ENCODE assay signal across 15 cellular contexts in genomic region chr5:52822437-52822836, GRCh38. TPM values are rescaled to one million over a fixed set of nuclear protein-coding genes. Genes with fewer than 3 reads are reported as not detected.
DNase-seq lines count a peak whose midpoint lies in the region; ATAC-seq, FAIRE-seq and TF ChIP-seq lines count a peak whose summit lies in the region.
"Had no signal": no experiment of that assay in that cellular context is flagged by ENCODE, and none has a peak within 500 bp of the region (broad histone marks: within the 10 kb centered on the region; RNA-seq: fewer than 3 reads in every experiment).

No MANE protein-coding gene starts in this region.

- WGBS in body of pancreas, 2 donors = 64 to 72% methylated on average over 6 of the region's 6 CpGs
- 77 to 83% methylated on average over 6 of the region's 6 CpGs for WGBS in sigmoid colon, 2 donors

- no peak overlapping the region for H3K9ac ChIP-seq in kidney (ENCODE audit: low read length in 2 of 2)

- no peaks in the 10 kb centered on the region for H3K4me1 Mint-ChIP-seq in stimulated activated naive B cell treated with anti-CD40 and anti-IgM and Interleukin-4, amounts not matched to agents 10 μg/mL and 1 μg/mL and 100 μg/mL, for 72 hours
- H3K4me1 Mint-ChIP-seq: nephron progenitor cell had no signal

- intact Hi-C loops in body of pancreas (cut with DNase I) = no loop called here
- intact Hi-C loops in kidney (cut with DNase I) = no loop called here
- intact Hi-C loops in sigmoid colon (cut with DNase I) = no loop called here

- TF ChIP-seq CTCF in HEK293 (tag by site-specific recombination; IDR thresholded peaks at IDR 0.05) = no peak
- no peak for TF ChIP-seq CTCF in body of pancreas (IDR thresholded peaks at IDR 0.05)
- TF ChIP-seq CTCF in kidney (IDR thresholded peaks at IDR 0.05; ENCODE audit: borderline replicate concordance, extremely low read depth, insufficient read depth) = no peak
- TF ChIP-seq CTCF in sigmoid colon (IDR thresholded peaks at IDR 0.05) = no peak

- POLR2A ChIA-PET in HEK293 (lab: Yijun Ruan, JAX) = no interaction called here

- no peak overlapping the region for H3K4me3 ChIP-seq in HEK293 (ENCODE audit: low read depth, low read length)
- no peak overlapping the region for H3K4me3 ChIP-seq in body of pancreas
- no peak overlapping the region for H3K4me3 ChIP-seq in kidney (ENCODE audit: low read length in 2 of 2)
- H3K4me3 ChIP-seq in sigmoid colon = no peak overlapping the region

- no peaks in the 10 kb centered on the region for H3K36me3 Mint-ChIP-seq in stimulated activated naive B cell treated with anti-CD40 and anti-IgM and Interleukin-4, amounts not matched to agents 10 μg/mL and 1 μg/mL and 100 μg/mL, for 72 hours

- peaks cover 3 to 6% of the 10 kb centered on the region in 2 donors for H3K27me3 Mint-ChIP-seq in stimulated activated naive B cell treated with anti-CD40 and anti-IgM and Interleukin-4, amounts not matched to agents 10 μg/mL and 1 μg/mL and 100 μg/mL, for 72 hours

- ATAC-seq in body of pancreas = peak; percentile 53
- no peak for ATAC-seq in HG02884 (IDR thresholded peaks at IDR 0.05; ENCODE audit: unreplicated experiment)
- ATAC-seq in stimulated activated naive B cell treated with anti-CD40 and anti-IgM and Interleukin-4, amounts not matched to agents 10 μg/mL and 1 μg/mL and 100 μg/mL, for 72 hours (replicated peaks) = no peak

- no peak for TF ChIP-seq EP300 in sigmoid colon (IDR thresholded peaks at IDR 0.05)

- no peaks in the 10 kb centered on the region for H3K27me3 ChIP-seq in body of pancreas
- no peaks in the 10 kb centered on the region for H3K27me3 ChIP-seq in sigmoid colon
- H3K27me3 ChIP-seq: brain microvascular endothelial cell had no signal

- peak; percentile 31 to 56 (median 49) for DNase-seq in body of pancreas
- peak; percentile 95 for DNase-seq in kidney
- peak; percentile 82 for DNase-seq in sigmoid colon
- no peak for DNase-seq in activated CD8-positive, alpha-beta memory T cell treated with anti-CD3 and anti-CD28 coated beads, Interleukin-2, amount 50 U/mL, for 48 hours
- DNase-seq in NCI-H446 treated with DMSO at 0.1 percent for 48 hours (lab: John Stamatoyannopoulos, UW) = no peak
- DNase-seq in stimulated activated naive B cell treated with anti-CD40 and anti-IgM and Interleukin-4, amounts not matched to agents 10 μg/mL and 1 μg/mL and 100 μg/mL, for 72 hours = no peak
- DNase-seq: brain microvascular endothelial cell; Caco-2; effector CD4-positive, alpha-beta T cell; NCI-H2081 treated with DMSO at 0.1 percent for 48 hours; nephron progenitor cell had no signal

- no peak overlapping the region for H3K27ac Mint-ChIP-seq in stimulated activated naive B cell treated with anti-CD40 and anti-IgM and Interleukin-4, amounts not matched to agents 10 μg/mL and 1 μg/mL and 100 μg/mL, for 72 hours
- H3K27ac Mint-ChIP-seq: nephron progenitor cell had no signal

- peaks cover 0 to under 1% of the 10 kb centered on the region in 2 donors for H3K9me3 Mint-ChIP-seq in stimulated activated naive B cell treated with anti-CD40 and anti-IgM and Interleukin-4, amounts not matched to agents 10 μg/mL and 1 μg/mL and 100 μg/mL, for 72 hours

- H3K27ac ChIP-seq in HEK293 (ENCODE audit: extremely low read depth, low read depth, low read length) (no peak overlapping the region), body of pancreas (no peak overlapping the region), kidney (ENCODE audit: low read depth in 2 of 2, low read length in 2 of 2) (peak overlapping the region in 1 of 2 donors; percentile 41), sigmoid colon (peak overlapping the region; percentile 48 to 66 (median 54))
- H3K27ac ChIP-seq: brain microvascular endothelial cell had no signal

- CTCF ChIA-PET in HEK293 (lab: Yijun Ruan, JAX) = no interaction called here

- no peaks in the 10 kb centered on the region for H3K9me3 ChIP-seq in HEK293 (ENCODE audit: control insufficient read depth, insufficient read depth, low read depth, low read length)
- no peaks in the 10 kb centered on the region for H3K9me3 ChIP-seq in body of pancreas
- no peaks in the 10 kb centered on the region for H3K9me3 ChIP-seq in kidney (ENCODE audit: control insufficient read depth in 1 of 2, low read length in 2 of 2)
- no peaks in the 10 kb centered on the region for H3K9me3 ChIP-seq in sigmoid colon
- H3K9me3 ChIP-seq: Caco-2 had no signal

- no peak for FAIRE-seq in kidney (lab: Jason Lieb, UNC)
- FAIRE-seq: H1, TTC549 had no signal

- no peak overlapping the region for H3K4me3 Mint-ChIP-seq in stimulated activated naive B cell treated with anti-CD40 and anti-IgM and Interleukin-4, amounts not matched to agents 10 μg/mL and 1 μg/mL and 100 μg/mL, for 72 hours
- H3K4me3 Mint-ChIP-seq: nephron progenitor cell had no signal

- H3K36me3 ChIP-seq in HEK293 (ENCODE audit: control insufficient read depth in 2 of 2, insufficient read depth in 1 of 2, low read length in 2 of 2) = no peaks in the 10 kb centered on the region
- no peaks in the 10 kb centered on the region for H3K36me3 ChIP-seq in body of pancreas (replicated peaks in 1 of 2; ENCODE audit: insufficient read depth in 1 of 2, low read depth in 2 of 2)
- H3K36me3 ChIP-seq in kidney (ENCODE audit: control insufficient read depth in 1 of 2, insufficient read depth in 2 of 2, low read length in 2 of 2) = no peaks in the 10 kb centered on the region
- H3K36me3 ChIP-seq in sigmoid colon = no peaks in the 10 kb centered on the region
- H3K36me3 ChIP-seq: brain microvascular endothelial cell had no signal

- TF ChIP-seq POLR2A in body of pancreas (IDR thresholded peaks at IDR 0.05) = no peak
- no peak for TF ChIP-seq POLR2A in sigmoid colon (IDR thresholded peaks at IDR 0.05)

- H3K4me1 ChIP-seq in HEK293 (ENCODE audit: control insufficient read depth, insufficient read depth, low read length) (0 out of 2 replicates have a peak, but pooled peaks cover 3% of the 10 kb centered on the region), body of pancreas (peaks cover 5% of the 10 kb centered on the region), kidney (ENCODE audit: control insufficient read depth in 1 of 2, insufficient read depth in 1 of 2, low read depth in 1 of 2, low read length in 2 of 2) (peaks cover 6 to 10% of the 10 kb centered on the region in 2 donors), sigmoid colon (peaks cover 0 to 60% (median 49%) of the 10 kb centered on the region in 4 donors)
- H3K4me1 ChIP-seq: Caco-2 had no signal

TF ChIP-seq in HEK293, 187 proteins besides CTCF, POLR2A, EP300 and RAD21:
- TF ChIP-seq SCRT2 (tag by site-specific recombination; IDR thresholded peaks at IDR 0.05) = peak; percentile 71
- TF ChIP-seq ZNF341 (tag by site-specific recombination; IDR thresholded peaks at IDR 0.05; ENCODE audit: low read depth) = peak; percentile 34; the same call in 1 of the 2 replicates
- TF ChIP-seq ZNF549 (tag by site-specific recombination; IDR thresholded peaks at IDR 0.05) = peak; percentile 57; the same call in 1 of the 2 replicates
- no peak for TF ChIP-seq ZNF510 (tag by site-specific recombination; IDR thresholded peaks at IDR 0.05; ENCODE audit: insufficient replicate concordance)

RNA-seq across cellular contexts. Expression of gene ITGA1, which starts 34.7 kb away (rescaled TPM):
- total RNA-seq in body of pancreas (10 to 100 TPM in 1 of 2 donors, 1 to 10 TPM in 1; 6.9 to 11.2 TPM), kidney (65.6 TPM), sigmoid colon (100 to 1,000 TPM; 162 to 511 (median 209) TPM)
- polyA plus RNA-seq in kidney (ENCODE audit: insufficient read depth, low read depth, low replicate concordance) (13.3 TPM), sigmoid colon (1 to 10 TPM; 1.8 to 8.0 (median 4.4) TPM)

RNA-seq across cellular contexts. Expression of gene PELO, which starts 34.7 kb away (rescaled TPM):
- total RNA-seq in body of pancreas = 1 to 10 TPM; 3.6 to 8.3 TPM
- 38.7 TPM for total RNA-seq in kidney
- polyA plus RNA-seq in kidney (ENCODE audit: insufficient read depth, low read depth, low replicate concordance) = 29.6 TPM
- total RNA-seq in sigmoid colon = 10 to 100 TPM; 37.1 to 60.1 (median 44.7) TPM
- polyA plus RNA-seq in sigmoid colon = 1 to 10 TPM; 3.9 to 8.3 (median 7.8) TPM

Comparison
In these comparisons a context has a peak if more than half of its experiments do, and no peak if none do; other contexts are left out.
1. H3K27ac ChIP-seq: peak in sigmoid colon (4 of 4); none in HEK293 (single experiment) and body of pancreas (0 of 4).
2. DNase-seq: peak in body of pancreas (4 of 4), kidney (single experiment) and sigmoid colon (single experiment); none in activated CD8-positive, alpha-beta memory T cell treated with anti-CD3 and anti-CD28 coated beads, Interleukin-2, amount 50 U/mL, for 48 hours (single experiment), NCI-H446 treated with DMSO at 0.1 percent for 48 hours (single experiment) and stimulated activated naive B cell treated with anti-CD40 and anti-IgM and Interleukin-4, amounts not matched to agents 10 μg/mL and 1 μg/mL and 100 μg/mL, for 72 hours (single experiment).